ENCODE assay signal across 1 cellular context in the genomic region with DNA sequence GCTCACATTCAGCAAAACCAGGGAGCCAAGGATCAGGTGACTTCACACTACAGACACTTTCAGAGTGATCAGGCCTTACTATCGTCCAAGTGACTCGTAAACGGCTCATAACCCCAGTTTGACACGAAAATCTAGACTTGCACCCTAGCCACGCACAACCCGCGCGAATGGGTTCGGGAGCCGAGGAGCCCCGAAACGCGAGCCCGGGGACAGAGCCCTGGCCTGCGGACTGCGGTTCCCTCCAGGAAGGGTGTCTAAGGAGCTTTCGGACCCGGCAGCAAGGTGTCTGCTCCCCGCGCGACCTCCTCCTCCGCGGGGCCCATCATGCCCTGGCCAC.
TF ChIP-seq lines count a peak whose summit lies in the region.

No MANE protein-coding gene starts in this region.

TF ChIP-seq in WTC11, 78 proteins besides CTCF, POLR2A, EP300 and RAD21 (continued from another document):
- TF ChIP-seq ZNF396 (CRISPR knock-in tag; IDR thresholded peaks at IDR 0.05; ENCODE audit: borderline replicate concordance) = no peak
- TF ChIP-seq, protein P1, sequence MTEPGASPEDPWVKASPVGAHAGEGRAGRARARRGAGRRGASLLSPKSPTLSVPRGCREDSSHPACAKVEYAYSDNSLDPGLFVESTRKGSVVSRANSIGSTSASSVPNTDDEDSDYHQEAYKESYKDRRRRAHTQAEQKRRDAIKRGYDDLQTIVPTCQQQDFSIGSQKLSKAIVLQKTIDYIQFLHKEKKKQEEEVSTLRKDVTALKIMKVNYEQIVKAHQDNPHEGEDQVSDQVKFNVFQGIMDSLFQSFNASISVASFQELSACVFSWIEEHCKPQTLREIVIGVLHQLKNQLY (CRISPR knock-in tag; IDR thresholded peaks at IDR 0.05) = no peak
- TF ChIP-seq, protein P2, sequence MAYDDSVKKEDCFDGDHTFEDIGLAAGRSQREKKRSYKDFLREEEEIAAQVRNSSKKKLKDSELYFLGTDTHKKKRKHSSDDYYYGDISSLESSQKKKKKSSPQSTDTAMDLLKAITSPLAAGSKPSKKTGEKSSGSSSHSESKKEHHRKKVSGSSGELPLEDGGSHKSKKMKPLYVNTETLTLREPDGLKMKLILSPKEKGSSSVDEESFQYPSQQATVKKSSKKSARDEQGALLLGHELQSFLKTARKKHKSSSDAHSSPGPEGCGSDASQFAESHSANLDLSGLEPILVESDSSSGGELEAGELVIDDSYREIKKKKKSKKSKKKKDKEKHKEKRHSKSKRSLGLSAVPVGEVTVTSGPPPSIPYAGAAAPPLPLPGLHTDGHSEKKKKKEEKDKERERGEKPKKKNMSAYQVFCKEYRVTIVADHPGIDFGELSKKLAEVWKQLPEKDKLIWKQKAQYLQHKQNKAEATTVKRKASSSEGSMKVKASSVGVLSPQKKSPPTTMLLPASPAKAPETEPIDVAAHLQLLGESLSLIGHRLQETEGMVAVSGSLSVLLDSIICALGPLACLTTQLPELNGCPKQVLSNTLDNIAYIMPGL (CRISPR knock-in tag; IDR thresholded peaks at IDR 0.05) = 0 out of 2 replicates have a peak, but pooled peaks have one; percentile 44
- no peak for TF ChIP-seq GRHL2 (CRISPR knock-in tag; IDR thresholded peaks at IDR 0.05; ENCODE audit: insufficient replicate concordance, severe bottlenecking)
- TF ChIP-seq, protein P3, sequence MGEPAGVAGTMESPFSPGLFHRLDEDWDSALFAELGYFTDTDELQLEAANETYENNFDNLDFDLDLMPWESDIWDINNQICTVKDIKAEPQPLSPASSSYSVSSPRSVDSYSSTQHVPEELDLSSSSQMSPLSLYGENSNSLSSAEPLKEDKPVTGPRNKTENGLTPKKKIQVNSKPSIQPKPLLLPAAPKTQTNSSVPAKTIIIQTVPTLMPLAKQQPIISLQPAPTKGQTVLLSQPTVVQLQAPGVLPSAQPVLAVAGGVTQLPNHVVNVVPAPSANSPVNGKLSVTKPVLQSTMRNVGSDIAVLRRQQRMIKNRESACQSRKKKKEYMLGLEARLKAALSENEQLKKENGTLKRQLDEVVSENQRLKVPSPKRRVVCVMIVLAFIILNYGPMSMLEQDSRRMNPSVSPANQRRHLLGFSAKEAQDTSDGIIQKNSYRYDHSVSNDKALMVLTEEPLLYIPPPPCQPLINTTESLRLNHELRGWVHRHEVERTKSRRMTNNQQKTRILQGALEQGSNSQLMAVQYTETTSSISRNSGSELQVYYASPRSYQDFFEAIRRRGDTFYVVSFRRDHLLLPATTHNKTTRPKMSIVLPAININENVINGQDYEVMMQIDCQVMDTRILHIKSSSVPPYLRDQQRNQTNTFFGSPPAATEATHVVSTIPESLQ (CRISPR knock-in tag; IDR thresholded peaks at IDR 0.05) = no peak
- no peak for TF ChIP-seq JAZF1 (CRISPR knock-in tag; IDR thresholded peaks at IDR 0.05)
- TF ChIP-seq, protein P4, sequence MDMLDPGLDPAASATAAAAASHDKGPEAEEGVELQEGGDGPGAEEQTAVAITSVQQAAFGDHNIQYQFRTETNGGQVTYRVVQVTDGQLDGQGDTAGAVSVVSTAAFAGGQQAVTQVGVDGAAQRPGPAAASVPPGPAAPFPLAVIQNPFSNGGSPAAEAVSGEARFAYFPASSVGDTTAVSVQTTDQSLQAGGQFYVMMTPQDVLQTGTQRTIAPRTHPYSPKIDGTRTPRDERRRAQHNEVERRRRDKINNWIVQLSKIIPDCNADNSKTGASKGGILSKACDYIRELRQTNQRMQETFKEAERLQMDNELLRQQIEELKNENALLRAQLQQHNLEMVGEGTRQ (CRISPR knock-in tag; IDR thresholded peaks at IDR 0.05) = 0 out of 2 replicates have a peak, but pooled peaks have one; percentile 36
- TF ChIP-seq, protein P5, sequence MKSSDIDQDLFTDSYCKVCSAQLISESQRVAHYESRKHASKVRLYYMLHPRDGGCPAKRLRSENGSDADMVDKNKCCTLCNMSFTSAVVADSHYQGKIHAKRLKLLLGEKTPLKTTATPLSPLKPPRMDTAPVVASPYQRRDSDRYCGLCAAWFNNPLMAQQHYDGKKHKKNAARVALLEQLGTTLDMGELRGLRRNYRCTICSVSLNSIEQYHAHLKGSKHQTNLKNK (CRISPR knock-in tag; IDR thresholded peaks at IDR 0.05) = no peak
